9 cellular contexts compared by ENCODE assay signal in genomic region chr18:58241877-58242276, GRCh38.
A peak's percentile ranks its signal among the peaks of the same experiment; 100 is the strongest.
DNase-seq lines count a peak whose midpoint lies in the region; ATAC-seq and TF ChIP-seq lines count a peak whose summit lies in the region.
"Had no signal": no experiment of that assay in that cellular context is flagged by ENCODE, and none has a peak within 500 bp of the region (broad histone marks: within the 10 kb centered on the region; RNA-seq: fewer than 3 reads in every experiment).

No MANE protein-coding gene starts in this region.

- H3K36me3 ChIP-seq in sigmoid colon: no peaks in the 10 kb centered on the region

- POLR2A ChIA-PET in RWPE1 (lab: Yijun Ruan, JAX; ENCODE audit: low non-redundant PET): no interaction called here

- TF ChIP-seq EP300 in sigmoid colon (IDR thresholded peaks at IDR 0.05): no peak

- no peaks in the 10 kb centered on the region for H3K27me3 ChIP-seq in sigmoid colon

- CTCF ChIA-PET in RWPE1 (lab: Yijun Ruan, JAX): no interaction called here

- peaks cover 0 to 31% (median 25%) of the 10 kb centered on the region in 4 donors for H3K4me1 ChIP-seq in sigmoid colon

- H3K9me3 ChIP-seq in sigmoid colon: no peaks in the 10 kb centered on the region

- intact Hi-C loops in sigmoid colon (cut with DNase I): no loop called here

- no peak for TF ChIP-seq POLR2A in sigmoid colon (IDR thresholded peaks at IDR 0.05)

- H3K4me3 ChIP-seq in sigmoid colon: no peak overlapping the region

- no peak for TF ChIP-seq CTCF in sigmoid colon (IDR thresholded peaks at IDR 0.05)
- no peak for TF ChIP-seq CTCF in RWPE1 (conservative IDR thresholded peaks at IDR 0.05; ENCODE audit: low read depth)

- DNase-seq in HCEC 1CT (peak; percentile 87), NCI-H510A (lab: John Stamatoyannopoulos, UW) (peak; percentile 60), fibroblast of gingiva (ENCODE audit: low read depth) (peak; percentile 88), sigmoid colon (no peak), cortex of kidney (lab: John Stamatoyannopoulos, UW) (no peak), HuH-7 (ENCODE audit: low spot score) (no peak), RWPE1 (ENCODE audit: low spot score) (no peak)
- DNase-seq: MM.1S had no signal

- H3K27ac ChIP-seq in sigmoid colon (peak overlapping the region in 3 of 4 donors; percentile 2 to 38 (median 25)), RWPE1 (no peak overlapping the region)

- 61 to 77% methylated on average over 6 of the region's 6 CpGs for WGBS in sigmoid colon, 2 donors

- no peak for ATAC-seq in GM19324 (IDR thresholded peaks at IDR 0.05; ENCODE audit: low FRiP score, unreplicated experiment)

Comparison
In these comparisons a context has a peak if more than half of its experiments do, and no peak if none do; other contexts are left out.
1. DNase-seq: peak in HCEC 1CT (single experiment), NCI-H510A (single experiment) and fibroblast of gingiva (single experiment); none in sigmoid colon (single experiment), cortex of kidney (single experiment), HuH-7 (single experiment) and RWPE1 (single experiment).